Comparison of ENCODE assay signal across 32 cellular contexts in genomic region chr17:61867033-61867432, GRCh38. TPM values are rescaled to one million over a fixed set of nuclear protein-coding genes. Genes with fewer than 3 reads are reported as not detected.
"Had no signal": no experiment of that assay in that cellular context is flagged by ENCODE, and none has a peak within 500 bp of the region (broad histone marks: within the 10 kb centered on the region; RNA-seq: fewer than 3 reads in every experiment).

No MANE protein-coding gene starts in this region.

- H3K27ac ChIP-seq: ascending aorta, coronary artery, dorsolateral prefrontal cortex had no signal

- H3K4me3 ChIP-seq: ascending aorta, coronary artery, dorsolateral prefrontal cortex had no signal

- H3K27ac Mint-ChIP-seq: activated CD4-positive, alpha-beta memory T cell treated with anti-CD3 and anti-CD28 coated beads, Interleukin-2, amount 10 ng/mL, durations not matched to agents 7 days and 5 days; activated CD4-positive, alpha-beta T cell treated with anti-CD3 and anti-CD28 coated beads for 36 hours; activated CD4-positive, alpha-beta T cell treated with anti-CD3 and anti-CD28 coated beads, Interleukin-2, amount 10 ng/mL, durations not matched to agents 7 days and 5 days; activated naive CD4-positive, alpha-beta T cell treated with anti-CD3 and anti-CD28 coated beads, Interleukin-2, amount 10 ng/mL, durations not matched to agents 7 days and 5 days; activated naive CD8-positive, alpha-beta T cell treated with anti-CD3 and anti-CD28 coated beads, Interleukin-2, amount 10 ng/mL, durations not matched to agents 7 days and 5 days; activated T-cell treated with anti-CD3 and anti-CD28 coated beads, Interleukin-2, amount 50 U/mL, for 24 hours; activated T-cell treated with anti-CD3 and anti-CD28 coated beads, Interleukin-2, amount 50 U/mL, for 72 hours; brain; dendritic cell treated with granulocyte-macrophage colony-stimulating factor and Interleukin-4, amounts not matched to agents 40 ng/mL and 50 ng/mL, for 4 days; endodermal cell; T-helper 17 cell; T-helper 2 cell treated with Interferon-gamma antibody and Interleukin-4, amounts not matched to agents 5 μg/mL and 100 μg/mL, for 36 hours had no signal

- H3K27me3 Mint-ChIP-seq: activated CD4-positive, alpha-beta memory T cell treated with anti-CD3 and anti-CD28 coated beads, Interleukin-2, amount 10 ng/mL, durations not matched to agents 7 days and 5 days; activated CD4-positive, alpha-beta T cell treated with anti-CD3 and anti-CD28 coated beads for 36 hours; activated CD4-positive, alpha-beta T cell treated with anti-CD3 and anti-CD28 coated beads, Interleukin-2, amount 10 ng/mL, durations not matched to agents 7 days and 5 days; activated naive CD4-positive, alpha-beta T cell treated with anti-CD3 and anti-CD28 coated beads, Interleukin-2, amount 10 ng/mL, durations not matched to agents 7 days and 5 days; activated naive CD8-positive, alpha-beta T cell treated with anti-CD3 and anti-CD28 coated beads, Interleukin-2, amount 10 ng/mL, durations not matched to agents 7 days and 5 days; activated T-cell treated with anti-CD3 and anti-CD28 coated beads, Interleukin-2, amount 50 U/mL, for 24 hours; brain; central memory CD8-positive, alpha-beta T cell; dendritic cell treated with granulocyte-macrophage colony-stimulating factor and Interleukin-4, amounts not matched to agents 40 ng/mL and 50 ng/mL, for 4 days; T-helper 17 cell had no signal

- H3K9me3 Mint-ChIP-seq: activated CD4-positive, alpha-beta memory T cell treated with anti-CD3 and anti-CD28 coated beads, Interleukin-2, amount 10 ng/mL, durations not matched to agents 7 days and 5 days; activated CD4-positive, alpha-beta T cell treated with anti-CD3 and anti-CD28 coated beads, Interleukin-2, amount 10 ng/mL, durations not matched to agents 7 days and 5 days; activated naive CD4-positive, alpha-beta T cell treated with anti-CD3 and anti-CD28 coated beads, Interleukin-2, amount 10 ng/mL, durations not matched to agents 7 days and 5 days; activated naive CD4-positive, alpha-beta T cell treated with anti-CD3 and anti-CD28 coated beads, Interleukin-2, amount 50 U/mL, for 72 hours; activated naive CD8-positive, alpha-beta T cell treated with anti-CD3 and anti-CD28 coated beads, Interleukin-2, amount 10 ng/mL, durations not matched to agents 7 days and 5 days; activated T-cell treated with anti-CD3 and anti-CD28 coated beads, Interleukin-2, amount 50 U/mL, for 24 hours; activated T-cell treated with anti-CD3 and anti-CD28 coated beads, Interleukin-2, amount 50 U/mL, for 72 hours; brain; central memory CD8-positive, alpha-beta T cell; dendritic cell treated with granulocyte-macrophage colony-stimulating factor and Interleukin-4, amounts not matched to agents 40 ng/mL and 50 ng/mL, for 4 days; endodermal cell; T-helper 2 cell treated with Interferon-gamma antibody and Interleukin-4, amounts not matched to agents 5 μg/mL and 100 μg/mL, for 36 hours had no signal

- ATAC-seq: activated CD4-positive, alpha-beta T cell treated with anti-CD3 and anti-CD28 coated beads for 36 hours; activated naive CD4-positive, alpha-beta T cell treated with anti-CD3 and anti-CD28 coated beads, Interleukin-2, amount 50 U/mL, for 72 hours; activated T-cell treated with anti-CD3 and anti-CD28 coated beads, Interleukin-2, amount 50 U/mL, for 72 hours; esophagus mucosa; T-helper 17 cell had no signal

- H3K9me3 ChIP-seq: ascending aorta had no signal

- H3K4me3 Mint-ChIP-seq: activated CD4-positive, alpha-beta memory T cell treated with anti-CD3 and anti-CD28 coated beads, Interleukin-2, amount 10 ng/mL, durations not matched to agents 7 days and 5 days; activated CD4-positive, alpha-beta T cell treated with anti-CD3 and anti-CD28 coated beads for 36 hours; activated CD4-positive, alpha-beta T cell treated with anti-CD3 and anti-CD28 coated beads, Interleukin-2, amount 10 ng/mL, durations not matched to agents 7 days and 5 days; activated naive CD4-positive, alpha-beta T cell treated with anti-CD3 and anti-CD28 coated beads, Interleukin-2, amount 10 ng/mL, durations not matched to agents 7 days and 5 days; activated naive CD8-positive, alpha-beta T cell treated with anti-CD3 and anti-CD28 coated beads, Interleukin-2, amount 10 ng/mL, durations not matched to agents 7 days and 5 days; activated T-cell treated with anti-CD3 and anti-CD28 coated beads, Interleukin-2, amount 50 U/mL, for 24 hours; activated T-cell treated with anti-CD3 and anti-CD28 coated beads, Interleukin-2, amount 50 U/mL, for 72 hours; central memory CD8-positive, alpha-beta T cell; dendritic cell treated with granulocyte-macrophage colony-stimulating factor and Interleukin-4, amounts not matched to agents 40 ng/mL and 50 ng/mL, for 4 days; endodermal cell; T-helper 17 cell; T-helper 2 cell treated with Interferon-gamma antibody and Interleukin-4, amounts not matched to agents 5 μg/mL and 100 μg/mL, for 36 hours had no signal

- H3K4me1 ChIP-seq: ascending aorta had no signal

- H3K27me3 ChIP-seq: ascending aorta, dorsolateral prefrontal cortex had no signal

- DNase-seq: activated CD4-positive, alpha-beta memory T cell treated with anti-CD3 and anti-CD28 coated beads, Interleukin-2, amount 10 ng/mL, durations not matched to agents 7 days and 5 days; activated CD4-positive, alpha-beta T cell treated with anti-CD3 and anti-CD28 coated beads for 36 hours; activated CD4-positive, alpha-beta T cell treated with anti-CD3 and anti-CD28 coated beads, Interleukin-2, amount 10 ng/mL, durations not matched to agents 7 days and 5 days; activated CD4-positive, alpha-beta T cell treated with anti-CD3 and anti-CD28 coated beads, Interleukin-2, amount 50 U/mL, for 4 hours; activated CD4-positive, CD25-positive, alpha-beta regulatory T cell; activated CD4-positive, CD25-positive, alpha-beta regulatory T cell treated with anti-CD3 and anti-CD28 coated beads, Interleukin-2, amount 50 U/mL, for 72 hours; activated CD8-positive, alpha-beta memory T cell treated with anti-CD3 and anti-CD28 coated beads, Interleukin-2, amount 50 U/mL, for 48 hours; activated gamma-delta T cell; activated naive CD4-positive, alpha-beta T cell; activated naive CD4-positive, alpha-beta T cell treated with anti-CD3 and anti-CD28 coated beads, Interleukin-2, amount 10 ng/mL, durations not matched to agents 7 days and 5 days; activated naive CD8-positive, alpha-beta T cell treated with anti-CD3 and anti-CD28 coated beads, Interleukin-2, amount 10 ng/mL, durations not matched to agents 7 days and 5 days; activated T-cell treated with anti-CD3 and anti-CD28 coated beads for 4 hours; activated T-cell treated with anti-CD3 and anti-CD28 coated beads, Interleukin-2, amount 50 U/mL, for 24 hours; activated T-cell treated with anti-CD3 and anti-CD28 coated beads, Interleukin-2, amount 50 U/mL, for 72 hours; dorsolateral prefrontal cortex; effector memory CD4-positive, alpha-beta T cell; endodermal cell; foreskin fibroblast; head of caudate nucleus; T-helper 1 cell; T-helper 17 cell; T1000 had no signal

- FAIRE-seq: bronchial epithelial cell, frontal cortex had no signal

RNA-seq across cellular contexts. Expression of gene BRIP1, which starts 3.7 kb away (rescaled TPM):
- total RNA-seq: ascending aorta had no signal
